16 cellular contexts compared by ENCODE assay signal in the genomic region with DNA sequence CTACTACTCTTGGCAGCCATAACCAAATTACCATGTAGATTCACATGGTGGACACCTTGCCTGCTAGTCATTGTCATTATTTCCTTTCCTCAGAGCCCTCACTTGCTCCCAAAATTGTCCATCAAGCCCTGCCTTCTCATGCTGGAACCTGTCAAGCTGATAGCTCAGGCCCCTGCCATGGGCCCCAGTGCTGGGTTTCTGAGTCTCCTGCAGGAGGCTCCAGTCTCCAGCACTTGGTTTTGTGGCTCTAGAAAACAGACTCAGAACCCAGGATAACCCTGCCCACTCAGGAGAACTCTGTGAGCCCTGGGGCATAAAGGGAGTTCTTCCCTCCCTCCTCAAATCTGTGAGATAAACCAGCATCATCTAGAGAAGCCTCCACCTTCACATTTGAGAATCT. TPM values are rescaled to one million over a fixed set of nuclear protein-coding genes. Genes with fewer than 3 reads are reported as not detected.
DNase-seq lines count a peak whose midpoint lies in the region; ATAC-seq and TF ChIP-seq lines count a peak whose summit lies in the region.
"Had no signal": no experiment of that assay in that cellular context is flagged by ENCODE, and none has a peak within 500 bp of the region (broad histone marks: within the 10 kb centered on the region; RNA-seq: fewer than 3 reads in every experiment).

No MANE protein-coding gene starts in this region.

- H3K9me3 ChIP-seq in RWPE2 (ENCODE audit: severe bottlenecking) (no peaks in the 10 kb centered on the region), spleen (no peaks in the 10 kb centered on the region)
- H3K9me3 ChIP-seq: BLaER1 treated with 17β-estradiol and CSF1 and Interleukin-3, amounts not matched to agents 10 nM and 100 nM had no signal

- no peaks in the 10 kb centered on the region for H3K9me3 Mint-ChIP-seq in activated naive CD4-positive, alpha-beta T cell treated with anti-CD3 and anti-CD28 coated beads for 36 hours
- H3K9me3 Mint-ChIP-seq: CD4-positive, CD25-positive, alpha-beta regulatory T cell had no signal

- H3K4me3 ChIP-seq in RWPE2 (ENCODE audit: severe bottlenecking) (no peak overlapping the region), epithelial cell of esophagus (ENCODE audit: low read length) (no peak overlapping the region), spleen (no peak overlapping the region)
- H3K4me3 ChIP-seq: BLaER1 treated with 17β-estradiol and CSF1 and Interleukin-3, amounts not matched to agents 10 nM and 100 nM had no signal

- CTCF ChIA-PET in activated naive CD4-positive, alpha-beta T cell treated with anti-CD3 and anti-CD28 coated beads for 36 hours (lab: Charles Lee) = interaction anchor here (1.8 kb wide), 1 partner anchor 337 kb away, joined by 6 read pairs; no protein-coding TSS in a partner anchor

- H3K27me3 Mint-ChIP-seq in activated naive CD4-positive, alpha-beta T cell treated with anti-CD3 and anti-CD28 coated beads for 36 hours (ENCODE audit: low read depth) = no peaks in the 10 kb centered on the region

- H3K27me3 ChIP-seq in RWPE2 (ENCODE audit: insufficient read depth, poor library complexity, severe bottlenecking) (no peaks in the 10 kb centered on the region), spleen (replicated peaks in 1 of 7) (peaks cover 0 to 5% (median 0%) of the 10 kb centered on the region in 7 donors)
- H3K27me3 ChIP-seq: BLaER1 treated with 17β-estradiol and CSF1 and Interleukin-3, amounts not matched to agents 10 nM and 100 nM had no signal

- TF ChIP-seq CTCF in RWPE2 (IDR thresholded peaks at IDR 0.05; ENCODE audit: poor library complexity, severe bottlenecking) (no peak), epithelial cell of esophagus (IDR thresholded peaks at IDR 0.05; ENCODE audit: insufficient read depth, low read depth, low read length, missing control alignments) (peak; percentile 55), spleen (IDR thresholded peaks at IDR 0.05 in 8 of 11, conservative IDR thresholded peaks at IDR 0.05 in 3 of 11) (no peak)

- H3K36me3 Mint-ChIP-seq in activated naive CD4-positive, alpha-beta T cell treated with anti-CD3 and anti-CD28 coated beads for 36 hours (ENCODE audit: low read depth) = no peaks in the 10 kb centered on the region
- H3K36me3 Mint-ChIP-seq: CD4-positive, CD25-positive, alpha-beta regulatory T cell had no signal

- no peak overlapping the region for H3K4me3 Mint-ChIP-seq in activated naive CD4-positive, alpha-beta T cell treated with anti-CD3 and anti-CD28 coated beads for 36 hours
- H3K4me3 Mint-ChIP-seq: CD4-positive, CD25-positive, alpha-beta regulatory T cell had no signal

- H3K27ac ChIP-seq in RWPE2 (ENCODE audit: poor library complexity, severe bottlenecking) (no peak overlapping the region), spleen (no peak overlapping the region)
- H3K27ac ChIP-seq: BLaER1 treated with 17β-estradiol and CSF1 and Interleukin-3, amounts not matched to agents 10 nM and 100 nM had no signal

- H3K36me3 ChIP-seq in RWPE2 (ENCODE audit: low read depth) (no peaks in the 10 kb centered on the region), spleen (no peaks in the 10 kb centered on the region)
- H3K36me3 ChIP-seq: BLaER1 treated with 17β-estradiol and CSF1 and Interleukin-3, amounts not matched to agents 10 nM and 100 nM had no signal

- peak; percentile 10 for DNase-seq in activated naive CD4-positive, alpha-beta T cell treated with anti-CD3 and anti-CD28 coated beads for 36 hours
- DNase-seq in activated naive CD4-positive, alpha-beta T cell treated with anti-CD3 and anti-CD28 coated beads, Interleukin-2, amount 50 U/mL, for 16 hours = no peak
- peak; percentile 34 for DNase-seq in RWPE2 (ENCODE audit: low spot score)
- DNase-seq in epithelial cell of esophagus (ENCODE audit: low read depth) = peak; percentile 47
- DNase-seq in spleen = peak; percentile 31
- DNase-seq in cerebellar nuclear complex (lab: John Stamatoyannopoulos, UW) = no peak
- no peak for DNase-seq in NCI-H146 treated with DMSO at 0.1 percent for 48 hours (lab: John Stamatoyannopoulos, UW; ENCODE audit: unreplicated experiment)
- DNase-seq: 8988T; ACHN; CD4-positive, CD25-positive, alpha-beta regulatory T cell; DMS53; GF-D8; HCEC 1CT had no signal

- intact Hi-C loops in activated naive CD4-positive, alpha-beta T cell treated with anti-CD3 and anti-CD28 coated beads for 36 hours (cut with micrococcal nuclease) = no loop called here
- intact Hi-C loops in spleen (cut with DNase I; ENCODE audit: low total_unique reads) = no loop called here

- no peak overlapping the region for H3K27ac Mint-ChIP-seq in activated naive CD4-positive, alpha-beta T cell treated with anti-CD3 and anti-CD28 coated beads for 36 hours
- H3K27ac Mint-ChIP-seq: CD4-positive, CD25-positive, alpha-beta regulatory T cell had no signal

- ATAC-seq in RWPE2 (ENCODE audit: low read depth) (no peak), HG03442 (IDR thresholded peaks at IDR 0.05; ENCODE audit: unreplicated experiment) (no peak)

- H3K4me1 ChIP-seq in RWPE2 (ENCODE audit: insufficient read depth, poor library complexity, severe bottlenecking) (peaks cover 30% of the 10 kb centered on the region), spleen (no peaks in the 10 kb centered on the region)

- TF ChIP-seq POLR2A in spleen (IDR thresholded peaks at IDR 0.05) = no peak

- no peaks in the 10 kb centered on the region for H3K4me1 Mint-ChIP-seq in activated naive CD4-positive, alpha-beta T cell treated with anti-CD3 and anti-CD28 coated beads for 36 hours (ENCODE audit: low read depth)
- H3K4me1 Mint-ChIP-seq: CD4-positive, CD25-positive, alpha-beta regulatory T cell had no signal

RNA-seq across cellular contexts. Expression of a gene that starts 10.8 kb away (rescaled TPM):
- not detected for total RNA-seq in activated naive CD4-positive, alpha-beta T cell treated with anti-CD3 and anti-CD28 coated beads for 36 hours
- total RNA-seq in spleen = not detected
- not detected for polyA plus RNA-seq in spleen
- total RNA-seq: CD4-positive, CD25-positive, alpha-beta regulatory T cell; H4 had no signal
- polyA plus RNA-seq: CD4-positive, CD25-positive, alpha-beta regulatory T cell had no signal

RNA-seq across cellular contexts. Expression of a gene that starts 22.0 kb away (rescaled TPM):
- not detected for total RNA-seq in activated naive CD4-positive, alpha-beta T cell treated with anti-CD3 and anti-CD28 coated beads for 36 hours
- total RNA-seq in spleen = 1 to 10 TPM in 2 of 7 donors, under 1 TPM in 2, not detected in 3; 0.23 to 1.5 (median 0.85) TPM
- polyA plus RNA-seq in spleen = 1 to 10 TPM in 1 of 3 donors, under 1 TPM in 2; 0.93 to 1.9 (median 0.96) TPM
- total RNA-seq: CD4-positive, CD25-positive, alpha-beta regulatory T cell; H4 had no signal
- polyA plus RNA-seq: CD4-positive, CD25-positive, alpha-beta regulatory T cell had no signal

RNA-seq across cellular contexts. Expression of a gene that starts 31.5 kb away (rescaled TPM):
- total RNA-seq in activated naive CD4-positive, alpha-beta T cell treated with anti-CD3 and anti-CD28 coated beads for 36 hours = not detected
- not detected for total RNA-seq in spleen
- polyA plus RNA-seq in spleen = not detected
- total RNA-seq: CD4-positive, CD25-positive, alpha-beta regulatory T cell; H4 had no signal
- polyA plus RNA-seq: CD4-positive, CD25-positive, alpha-beta regulatory T cell had no signal

RNA-seq across cellular contexts. Expression of a gene that starts 49.1 kb away (rescaled TPM):
- not detected for total RNA-seq in activated naive CD4-positive, alpha-beta T cell treated with anti-CD3 and anti-CD28 coated beads for 36 hours
- not detected for total RNA-seq in spleen
- polyA plus RNA-seq in spleen = under 1 TPM; 0.42 to 0.83 (median 0.45) TPM
- total RNA-seq: CD4-positive, CD25-positive, alpha-beta regulatory T cell; H4 had no signal
- polyA plus RNA-seq: CD4-positive, CD25-positive, alpha-beta regulatory T cell had no signal

RNA-seq across cellular contexts. Expression of a gene that starts 59.1 kb away (rescaled TPM):
- total RNA-seq in activated naive CD4-positive, alpha-beta T cell treated with anti-CD3 and anti-CD28 coated beads for 36 hours = 1 to 10 TPM; 2.3 TPM
- 1 to 10 TPM in 2 of 7 donors, under 1 TPM in 4, not detected in 1; 0.52 to 2.2 (median 0.78) TPM for total RNA-seq in spleen
- polyA plus RNA-seq in spleen = 1 to 10 TPM in 2 of 3 donors, under 1 TPM in 1; 0.86 to 1.7 (median 1.4) TPM
- total RNA-seq: H4 had no signal

Comparison
In these comparisons a context has a peak if more than half of its experiments do, and no peak if none do; other contexts are left out.
1. DNase-seq: peak in activated naive CD4-positive, alpha-beta T cell treated with anti-CD3 and anti-CD28 coated beads for 36 hours (single experiment), RWPE2 (single experiment), epithelial cell of esophagus (single experiment) and spleen (single experiment); none in activated naive CD4-positive, alpha-beta T cell treated with anti-CD3 and anti-CD28 coated beads, Interleukin-2, amount 50 U/mL, for 16 hours (single experiment), cerebellar nuclear complex (0 of 2) and NCI-H146 treated with DMSO at 0.1 percent for 48 hours (single experiment).